ENCODE assay signal across 13 cellular contexts in the genomic region with DNA sequence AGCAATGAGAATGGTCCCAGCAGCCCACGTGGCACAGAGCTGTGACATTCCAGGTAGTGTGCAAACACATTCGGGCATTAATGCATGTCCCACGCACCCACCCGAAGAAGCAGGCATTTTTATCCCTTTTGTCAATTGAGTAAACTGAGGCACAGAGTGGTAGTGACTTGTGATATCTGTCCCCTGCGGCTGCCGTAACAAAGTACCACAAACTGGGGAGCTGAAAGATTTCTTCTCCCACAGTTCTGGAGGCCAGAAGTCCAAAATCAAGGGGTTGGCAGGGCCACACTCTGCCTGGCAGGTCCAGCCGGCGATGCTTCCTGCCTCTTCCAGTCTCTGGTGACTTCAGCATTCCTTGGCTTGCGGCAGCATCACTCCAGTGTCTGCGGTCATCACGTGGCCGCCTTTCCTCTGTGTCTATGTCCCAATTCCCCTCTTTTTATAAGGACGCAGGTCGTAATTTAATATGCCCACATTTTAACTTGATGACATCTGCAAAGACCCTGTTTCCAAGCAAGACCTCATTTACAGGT.
DNase-seq lines count a peak whose midpoint lies in the region; ATAC-seq, FAIRE-seq and TF ChIP-seq lines count a peak whose summit lies in the region.
"Had no signal": no experiment of that assay in that cellular context is flagged by ENCODE, and none has a peak within 500 bp of the region (broad histone marks: within the 10 kb centered on the region; RNA-seq: fewer than 3 reads in every experiment).

No MANE protein-coding gene starts in this region.

- RAD21 ChIA-PET in HCT116 (lab: Charles Lee; ENCODE audit: low non-redundant PET in 1 of 2, low total read pairs in 2 of 2, uncharacterized antibody in 2 of 2, unreplicated experiment in 2 of 2): interaction anchor here in 1 of 2 experiments (1.4 kb wide), 1 partner anchor 19 kb away, joined by 3 read pairs; no protein-coding TSS in a partner anchor

- H2AFZ ChIP-seq in HCT116 (ENCODE audit: low read depth, low read length, poor library complexity, severe bottlenecking): no peak overlapping the region
- H2AFZ ChIP-seq in keratinocyte (ENCODE audit: control insufficient read depth, low read length): no peak overlapping the region
- H2AFZ ChIP-seq: parathyroid adenoma had no signal

- H3K36me3 Mint-ChIP-seq in WTC11: no peaks in the 10 kb centered on the region

- H3K9me2 ChIP-seq in HCT116 (ENCODE audit: insufficient read depth): no peaks in the 10 kb centered on the region

- TF ChIP-seq POLR2A in HCT116 (IDR thresholded peaks at IDR 0.05; ENCODE audit: borderline replicate concordance, extremely low read depth, insufficient read depth, insufficient read length): no peak

- intact Hi-C loops in HCT116 (cut with micrococcal nuclease): loop anchor here (10.0 kb wide), 1 partner anchor 276 kb away; the partner anchor contains the start of gene CIBAR2

- H3K4me1 ChIP-seq in HCT116 (ENCODE audit: control insufficient read depth in 1 of 2, insufficient read depth in 2 of 2, low read length in 2 of 2) (peaks cover 43 to 53% of the 10 kb centered on the region in 2 experiments), keratinocyte (ENCODE audit: control insufficient read depth, extremely low read depth, insufficient read depth, low read length) (peaks cover 37% of the 10 kb centered on the region), rectal smooth muscle tissue (ENCODE audit: control insufficient read depth, insufficient read depth, low read length) (peaks cover 21% of the 10 kb centered on the region)
- H3K4me1 ChIP-seq: parathyroid adenoma had no signal

- H3K4me1 Mint-ChIP-seq in WTC11: peaks cover 23% of the 10 kb centered on the region

- H3K79me2 ChIP-seq in HCT116 (ENCODE audit: insufficient read depth, low read length) (no peaks in the 10 kb centered on the region), keratinocyte (ENCODE audit: control insufficient read depth, insufficient read depth, low read length) (no peaks in the 10 kb centered on the region)

- H3K27ac ChIP-seq in HCT116 (ENCODE audit: low read depth, low read length) (no peak overlapping the region), keratinocyte (ENCODE audit: control insufficient read depth, insufficient read depth, low read length) (no peak overlapping the region), rectal smooth muscle tissue (ENCODE audit: low read depth, low read length) (peak overlapping the region; percentile 76)
- H3K27ac ChIP-seq: BLaER1, parathyroid adenoma had no signal

- BruUV-seq in HCT116 (replicated peaks; lab: Mats Ljungman, UMichigan): no TSS peak

- POLR2A ChIA-PET in HCT116 (lab: Charles Lee): interaction anchor here (0.5 kb wide), 1 partner anchor 38 kb away, joined by 3 read pairs; no protein-coding TSS in a partner anchor
- POLR2A ChIA-PET in WTC11 (lab: Charles Lee): no interaction called here

- no peak overlapping the region for H3K4me3 Mint-ChIP-seq in WTC11

- dilution Hi-C loops in keratinocyte (cut with MboI; ENCODE audit: extremely low pct_ligation_motif_present, low sequenced_read_pairs): no loop called here

- H3K9ac ChIP-seq in HCT116 (ENCODE audit: low read length) (no peak overlapping the region), keratinocyte (ENCODE audit: control insufficient read depth, extremely low read depth, insufficient read depth, low read length) (no peak overlapping the region), rectal smooth muscle tissue (ENCODE audit: low read length) (no peak overlapping the region)
- H3K9ac ChIP-seq: BLaER1, parathyroid adenoma had no signal

- H3K4me3 ChIP-seq in HCT116 (replicated peaks in 1 of 2; ENCODE audit: low read depth in 1 of 2, low read length in 2 of 2): no peak overlapping the region
- no peak overlapping the region for H3K4me3 ChIP-seq in keratinocyte (ENCODE audit: control insufficient read depth in 2 of 3, extremely low read depth in 1 of 3, insufficient read depth in 2 of 3, low read depth in 1 of 3, low read length in 3 of 3)
- H3K4me3 ChIP-seq in rectal smooth muscle tissue (ENCODE audit: low read length): no peak overlapping the region
- H3K4me3 ChIP-seq: BLaER1, thoracic aorta had no signal

- H3K9me1 ChIP-seq in keratinocyte (ENCODE audit: control insufficient read depth, extremely low read depth, insufficient read depth, low read length): no peaks in the 10 kb centered on the region

- H3K27me3 Mint-ChIP-seq in WTC11 (ENCODE audit: low read depth): no peaks in the 10 kb centered on the region

- no peak for FAIRE-seq in keratinocyte (lab: Jason Lieb, UNC)

- TF ChIP-seq CTCF in HCT116 (IDR thresholded peaks at IDR 0.05 in 2 of 3, conservative IDR thresholded peaks at IDR 0.05 in 1 of 3; ENCODE audit: borderline replicate concordance in 1 of 3, insufficient read depth in 1 of 3, low read depth in 2 of 3, low read length in 2 of 3) (no peak), WTC11 (IDR thresholded peaks at IDR 0.05) (no peak), keratinocyte (optimal IDR thresholded peaks at IDR 0.05 in 1 of 3, IDR thresholded peaks at IDR 0.05 in 1 of 3, conservative IDR thresholded peaks at IDR 0.05 in 1 of 3; ENCODE audit: extremely low read depth in 1 of 3, insufficient read depth in 2 of 3, low read length in 3 of 3) (no peak)

- H3K4me2 ChIP-seq in HCT116 (ENCODE audit: low read length) (peak overlapping the region; percentile 54), keratinocyte (ENCODE audit: control insufficient read depth, extremely low read depth, insufficient read depth, low read depth, low read length) (peak overlapping the region; percentile 8)
- H3K4me2 ChIP-seq: BLaER1 had no signal

- peaks cover 7% of the 10 kb centered on the region; the same call in 1 of the 2 replicates for H3K9me3 Mint-ChIP-seq in WTC11

- H3K27me3 ChIP-seq in HCT116 (ENCODE audit: insufficient read depth, low read length) (no peaks in the 10 kb centered on the region), keratinocyte (ENCODE audit: control insufficient read depth, extremely low read depth, insufficient read depth, low read length) (peaks cover 5% of the 10 kb centered on the region), rectal smooth muscle tissue (ENCODE audit: control insufficient read depth, insufficient read depth, low read length) (no peaks in the 10 kb centered on the region)
- H3K27me3 ChIP-seq: BLaER1 had no signal

- CTCF ChIA-PET in HCT116 (lab: Charles Lee): interaction anchor here (0.9 to 2.9 kb wide), 11 partner anchors 11 to 369 kb away, joined by 3 to 14 read pairs (median 4); no protein-coding TSS in a partner anchor
- CTCF ChIA-PET in WTC11 (lab: Charles Lee): interaction anchor here (0.6 to 14.8 kb wide), 4 partner anchors 27 to 428 kb away, joined by 3 to 229 read pairs (median 4); no protein-coding TSS in a partner anchor

- no peak for DNase-seq in HCT116 (ENCODE audit: low read depth, low spot score)
- peak; percentile 3 for DNase-seq in WTC11 (ENCODE audit: low spot score)
- no peak for DNase-seq in keratinocyte (ENCODE audit: low read depth, low spot score)
- no peak for DNase-seq in HUDEP-2 (lab: John Stamatoyannopoulos, UW; ENCODE audit: unreplicated experiment in 76 of 76)
- no peak for DNase-seq in KG1 (lab: John Stamatoyannopoulos, UW)
- no peak for DNase-seq in NCI-H510A treated with DMSO at 0.1 percent for 48 hours (lab: John Stamatoyannopoulos, UW)
- no peak for DNase-seq in NCI-H128 (lab: John Stamatoyannopoulos, UW; ENCODE audit: unreplicated experiment)
- DNase-seq: amygdala, DMS53 had no signal

- TF ChIP-seq RAD21 in HCT116 (IDR thresholded peaks at IDR 0.05; ENCODE audit: low read depth): no peak

- H3K9me3 ChIP-seq in HCT116 (ENCODE audit: control insufficient read depth in 1 of 2, insufficient read depth in 1 of 2, low read depth in 1 of 2, low read length in 2 of 2) (no peaks in the 10 kb centered on the region), keratinocyte (ENCODE audit: control insufficient read depth, low read depth, low read length) (no peaks in the 10 kb centered on the region)
- H3K9me3 ChIP-seq: BLaER1, thoracic aorta had no signal

- H3K27ac Mint-ChIP-seq in WTC11: no peak overlapping the region

- H3K36me3 ChIP-seq in HCT116 (ENCODE audit: control insufficient read depth in 1 of 2, insufficient read depth in 2 of 2, low read length in 2 of 2): no peaks in the 10 kb centered on the region
- H3K36me3 ChIP-seq in keratinocyte (ENCODE audit: control insufficient read depth in 2 of 2, extremely low read depth in 1 of 2, insufficient read depth in 2 of 2, low read length in 2 of 2): no peaks in the 10 kb centered on the region
- no peaks in the 10 kb centered on the region for H3K36me3 ChIP-seq in rectal smooth muscle tissue (ENCODE audit: control insufficient read depth, insufficient read depth, low read length)
- H3K36me3 ChIP-seq: BLaER1, thoracic aorta had no signal

- H4K20me1 ChIP-seq in HCT116 (ENCODE audit: insufficient read depth) (no peaks in the 10 kb centered on the region), keratinocyte (ENCODE audit: control insufficient read depth, extremely low read depth, insufficient read depth, low read length) (peaks cover 5% of the 10 kb centered on the region)

- no peak for ATAC-seq in HCT116
- ATAC-seq in WTC11: no peak

TF ChIP-seq in HCT116, 20 proteins besides CTCF, POLR2A, EP300 and RAD21 (continues in another document):
- TF ChIP-seq ZNF274 (IDR thresholded peaks at IDR 0.05; ENCODE audit: low read depth, low read length) (no peak), SIN3A (IDR thresholded peaks at IDR 0.05; ENCODE audit: low read depth) (no peak), ELF1 (IDR thresholded peaks at IDR 0.05; ENCODE audit: borderline replicate concordance, low read depth) (no peak), YY1 (IDR thresholded peaks at IDR 0.05; ENCODE audit: extremely low read depth, insufficient replicate concordance, low read depth, low read length) (no peak), JUND (IDR thresholded peaks at IDR 0.05) (no peak), CEBPB (IDR thresholded peaks at IDR 0.05; ENCODE audit: low read depth) (no peak), SP1 (IDR thresholded peaks at IDR 0.05; ENCODE audit: low read depth) (no peak), ZFX (IDR thresholded peaks at IDR 0.05) (no peak)

TF ChIP-seq in WTC11, 78 proteins besides CTCF, POLR2A, EP300 and RAD21 (continues in another document):
- TF ChIP-seq ZSCAN18 (CRISPR knock-in tag; IDR thresholded peaks at IDR 0.05) (no peak), TEAD1 (CRISPR knock-in tag; IDR thresholded peaks at IDR 0.05) (no peak), TCF7 (CRISPR knock-in tag; IDR thresholded peaks at IDR 0.05; ENCODE audit: low read depth) (no peak), ETV6 (CRISPR knock-in tag; IDR thresholded peaks at IDR 0.05) (no peak)
